8 cellular contexts compared by ENCODE assay signal in genomic region chr10:99731296-99732032, GRCh38. TPM values are rescaled to one million over a fixed set of nuclear protein-coding genes. Genes with fewer than 3 reads are reported as not detected.
A peak's percentile ranks its signal among the peaks of the same experiment; 100 is the strongest.
DNase-seq lines count a peak whose midpoint lies in the region; ATAC-seq and TF ChIP-seq lines count a peak whose summit lies in the region.

No MANE protein-coding gene starts in this region.

- DNase-seq in adrenal gland (no peak), right lobe of liver (no peak), uterus (no peak), SW 1271 (lab: John Stamatoyannopoulos, UW) (no peak), NCI-H1092 (lab: John Stamatoyannopoulos, UW) (no peak), DMS79 (lab: John Stamatoyannopoulos, UW) (no peak)

- H3K4me1 ChIP-seq in adrenal gland (replicated peaks in 1 of 2) (peaks cover 10 to 21% of the 10 kb centered on the region in 2 donors), right lobe of liver (peaks cover 0 to 24% (median 4%) of the 10 kb centered on the region in 4 donors), uterus (peaks cover 0 to 6% of the 10 kb centered on the region in 2 donors)

- peak overlapping the region; percentile 86 for H3K4me3 ChIP-seq in GM12875 (ENCODE audit: low read depth, low read length)
- peak overlapping the region; percentile 48 to 84 (median 78) for H3K4me3 ChIP-seq in adrenal gland
- peak overlapping the region; percentile 81 to 96 (median 95) for H3K4me3 ChIP-seq in right lobe of liver
- H3K4me3 ChIP-seq in uterus = peak overlapping the region; percentile 90 to 92

- 5 to 9% (median 5%) methylated on average over 9 to 16 of the region's 16 CpGs for WGBS in adrenal gland, 4 donors
- WGBS in right lobe of liver (ENCODE audit: insufficient coverage, low coverage, low lambda C conversion rate, missing lambda C conversion rate) = 6% methylated on average over 8 of the region's 16 CpGs

- no peak for TF ChIP-seq POLR2A in adrenal gland (IDR thresholded peaks at IDR 0.05)
- no peak for TF ChIP-seq POLR2A in right lobe of liver (IDR thresholded peaks at IDR 0.05)
- no peak for TF ChIP-seq POLR2A in uterus (IDR thresholded peaks at IDR 0.05)

- TF ChIP-seq CTCF in GM12875 (IDR thresholded peaks at IDR 0.05; ENCODE audit: borderline replicate concordance, insufficient read depth, low read depth, low read length) = 0 out of 2 replicates have a peak, but pooled peaks have one; percentile 11
- TF ChIP-seq CTCF in adrenal gland (IDR thresholded peaks at IDR 0.05) = peak in 2 of 6 experiments; percentile 10 to 25
- TF ChIP-seq CTCF in right lobe of liver (IDR thresholded peaks at IDR 0.05) = peak in 1 of 4 donors; percentile 2
- no peak for TF ChIP-seq CTCF in uterus (IDR thresholded peaks at IDR 0.05)

- H3K36me3 ChIP-seq in adrenal gland (replicated peaks in 1 of 2) (peaks cover under 1 to 12% of the 10 kb centered on the region in 2 donors), right lobe of liver (peaks cover 0 to 14% (median 0%) of the 10 kb centered on the region in 4 donors), uterus (no peaks in the 10 kb centered on the region)

- no peaks in the 10 kb centered on the region for H3K9me3 ChIP-seq in adrenal gland (replicated peaks in 1 of 3)
- H3K9me3 ChIP-seq in right lobe of liver = no peaks in the 10 kb centered on the region
- no peaks in the 10 kb centered on the region for H3K9me3 ChIP-seq in uterus

- ATAC-seq in HG03060 (IDR thresholded peaks at IDR 0.05; ENCODE audit: low read depth, unreplicated experiment) = peak; percentile 21
- ATAC-seq in right lobe of liver = no peak

- intact Hi-C loops in adrenal gland (cut with DNase I) (no loop called here), right lobe of liver (cut with DNase I) (no loop called here), uterus (cut with DNase I; ENCODE audit: low total_unique reads) (no loop called here)

- H3K27ac ChIP-seq in adrenal gland (peak overlapping the region; percentile 84 to 97 (median 94)), right lobe of liver (peak overlapping the region; percentile 94 to 98 (median 97)), uterus (peak overlapping the region; percentile 84 to 85)

- H3K27me3 ChIP-seq in adrenal gland = no peaks in the 10 kb centered on the region
- H3K27me3 ChIP-seq in right lobe of liver = no peaks in the 10 kb centered on the region
- no peaks in the 10 kb centered on the region for H3K27me3 ChIP-seq in uterus

RNA-seq across cellular contexts. Expression of gene COX15, which starts 0.5 kb away (rescaled TPM):
- total RNA-seq in adrenal gland = 10 to 100 TPM; 49.6 to 89.7 (median 64.2) TPM
- 10 to 100 TPM; 13.4 to 59.4 (median 22.2) TPM for polyA plus RNA-seq in adrenal gland
- 10 to 100 TPM; 22.4 to 29.0 (median 23.4) TPM for total RNA-seq in right lobe of liver
- 10 to 100 TPM; 11.5 to 45.6 (median 30.1) TPM for total RNA-seq in uterus

RNA-seq across cellular contexts. Expression of gene CUTC, which starts 0.6 kb away (rescaled TPM):
- total RNA-seq in adrenal gland = 10 to 100 TPM; 16.0 to 24.5 (median 19.4) TPM
- 10 to 100 TPM; 18.9 to 29.9 (median 20.2) TPM for polyA plus RNA-seq in adrenal gland
- 10 to 100 TPM; 10.2 to 22.8 (median 15.8) TPM for total RNA-seq in right lobe of liver
- total RNA-seq in uterus = 10 to 100 TPM in 2 of 4 donors, 1 to 10 TPM in 2; 4.4 to 26.6 (median 14.4) TPM

RNA-seq across cellular contexts. Expression of gene ABCC2, which starts 51.0 kb away (rescaled TPM):
- total RNA-seq in adrenal gland = 1 to 10 TPM in 3 of 8 donors, under 1 TPM in 5; 0.55 to 1.6 (median 0.64) TPM
- polyA plus RNA-seq in adrenal gland = 1 to 10 TPM in 2 of 3 donors, under 1 TPM in 1; 0.66 to 2.1 (median 1.4) TPM
- 100 to 1,000 TPM; 136 to 372 (median 156) TPM for total RNA-seq in right lobe of liver
- 1 to 10 TPM in 3 of 4 donors, under 1 TPM in 1; 0.29 to 3.0 (median 1.2) TPM for total RNA-seq in uterus

Comparison
In these comparisons a context has a peak if more than half of its experiments do, and no peak if none do; other contexts are left out.
1. RNA of gene ABCC2, which starts 51.0 kb away (total RNA-seq): 136 to 372 TPM in right lobe of liver; 0.29 to 3.0 TPM in uterus and 0.55 to 1.6 TPM in adrenal gland; every median in the first group is over 10 times any median in the second.
2. Peak in every context shown above with its lines, with median percentiles within 50 percentile points of each other: H3K4me3 ChIP-seq and H3K27ac ChIP-seq.